ENCODE assay signal across 10 cellular contexts in genomic region chr1:112998592-112999235, GRCh38. TPM values are rescaled to one million over a fixed set of nuclear protein-coding genes. Genes with fewer than 3 reads are reported as not detected.
DNase-seq lines count a peak whose midpoint lies in the region; ATAC-seq, FAIRE-seq and TF ChIP-seq lines count a peak whose summit lies in the region.
"Had no signal": no experiment of that assay in that cellular context is flagged by ENCODE, and none has a peak within 500 bp of the region (broad histone marks: within the 10 kb centered on the region; RNA-seq: fewer than 3 reads in every experiment).

No MANE protein-coding gene starts in this region.

- H3K4me1 Mint-ChIP-seq in GM23338 = 0 out of 3 replicates have a peak, but pooled peaks cover 2% of the 10 kb centered on the region

- no peaks in the 10 kb centered on the region for H3K9me3 Mint-ChIP-seq in GM23338

- FAIRE-seq in bronchial epithelial cell (lab: Jason Lieb, UNC) = no peak

- ATAC-seq in GM21515 (IDR thresholded peaks at IDR 0.05; ENCODE audit: unreplicated experiment) = no peak
- no peak for ATAC-seq in HG02885 (IDR thresholded peaks at IDR 0.05; ENCODE audit: poor library complexity, unreplicated experiment)
- no peak for ATAC-seq in GM23338

- H3K4me1 ChIP-seq in GM23338 (ENCODE audit: insufficient read depth) = no peaks in the 10 kb centered on the region

- H3K9me2 ChIP-seq in GM23338 (ENCODE audit: insufficient read depth) = no peaks in the 10 kb centered on the region

- peak overlapping the region; percentile 22 for H3K27ac ChIP-seq in temporal lobe (ENCODE audit: low read depth, low read length)
- no peak overlapping the region for H3K27ac ChIP-seq in GM23338 (ENCODE audit: low read depth)

- H3K4me3 Mint-ChIP-seq in GM23338 = no peak overlapping the region

- H3K27me3 ChIP-seq in bronchial epithelial cell (ENCODE audit: control insufficient read depth, insufficient read depth, low read length) (no peaks in the 10 kb centered on the region), kidney epithelial cell (ENCODE audit: control insufficient read depth, insufficient read depth, low read length) (no peaks in the 10 kb centered on the region), GM23338 (ENCODE audit: insufficient read depth) (no peaks in the 10 kb centered on the region)

- no peaks in the 10 kb centered on the region for H3K36me3 ChIP-seq in bronchial epithelial cell (ENCODE audit: control insufficient read depth, insufficient read depth, low read length)
- H3K36me3 ChIP-seq in kidney epithelial cell (ENCODE audit: control insufficient read depth, insufficient read depth, low read length) = no peaks in the 10 kb centered on the region
- no peaks in the 10 kb centered on the region for H3K36me3 ChIP-seq in GM23338 (ENCODE audit: insufficient read depth)

- no peak overlapping the region for H2AFZ ChIP-seq in GM23338

- peaks cover 8% of the 10 kb centered on the region for H3K27me3 Mint-ChIP-seq in GM23338 (ENCODE audit: insufficient read depth, low read depth, poor library complexity)

- no peaks in the 10 kb centered on the region for H4K20me1 ChIP-seq in GM23338 (replicated peaks; ENCODE audit: insufficient read depth)

- H3K36me3 Mint-ChIP-seq in GM23338 (ENCODE audit: low read depth) = peaks cover 23% of the 10 kb centered on the region

- H3K79me2 ChIP-seq in GM23338 (replicated peaks; ENCODE audit: insufficient read depth) = no peaks in the 10 kb centered on the region

- peak; percentile 5 for DNase-seq in NCI-H1105 (lab: John Stamatoyannopoulos, UW)
- DNase-seq in bronchial epithelial cell (ENCODE audit: low read depth) = peak; percentile 85
- DNase-seq in kidney epithelial cell (ENCODE audit: low read depth) = peak; percentile 43
- no peak for DNase-seq in NCI-H526 (lab: John Stamatoyannopoulos, UW)
- DNase-seq in GM23338 (ENCODE audit: low spot score) = no peak
- DNase-seq: activated T-cell treated with anti-CD3 and anti-CD28 coated beads, Interleukin-2, amount 50 U/mL, for 1 hour; NCI-H1436 had no signal

- H3K27ac Mint-ChIP-seq in GM23338 = no peak overlapping the region

- H3F3A ChIP-seq in GM23338 (replicated peaks; ENCODE audit: low read depth) = 0 out of 2 replicates have a peak, but pooled peaks cover 3% of the 10 kb centered on the region

- no peak overlapping the region for H3K4me3 ChIP-seq in bronchial epithelial cell (ENCODE audit: low read depth, low read length)
- no peak overlapping the region for H3K4me3 ChIP-seq in kidney epithelial cell (ENCODE audit: low read depth, low read length)
- H3K4me3 ChIP-seq in GM23338 = no peak overlapping the region

- no peak overlapping the region for H3K4me2 ChIP-seq in GM23338

- TF ChIP-seq CTCF in bronchial epithelial cell (IDR thresholded peaks at IDR 0.05; ENCODE audit: insufficient read depth, low read length, severe bottlenecking) (no peak), kidney epithelial cell (IDR thresholded peaks at IDR 0.05; ENCODE audit: insufficient read depth, low read length, poor library complexity, severe bottlenecking) (no peak), GM23338 (conservative IDR thresholded peaks at IDR 0.05; ENCODE audit: low read depth in 2 of 2) (no peak)

TF ChIP-seq in GM23338, 12 proteins besides CTCF, POLR2A, EP300 and RAD21 (continues in another document):
- TF ChIP-seq NANOG (IDR thresholded peaks at IDR 0.05; ENCODE audit: borderline replicate concordance) = no peak
- TF ChIP-seq EZH2phosphoT487 (IDR thresholded peaks at IDR 0.05; ENCODE audit: unreplicated experiment) = no peak
- TF ChIP-seq ETS1 (IDR thresholded peaks at IDR 0.05) = no peak
- no peak for TF ChIP-seq CREB1 (CRISPR knock-in tag; IDR thresholded peaks at IDR 0.05; ENCODE audit: low read depth)
- TF ChIP-seq ZNF462 (CRISPR knock-in tag; IDR thresholded peaks at IDR 0.05) = no peak
- TF ChIP-seq STAT1 (IDR thresholded peaks at IDR 0.05; ENCODE audit: unreplicated experiment) = no peak
- no peak for TF ChIP-seq JUNB (IDR thresholded peaks at IDR 0.05; ENCODE audit: unreplicated experiment)
- TF ChIP-seq ZNF114 (CRISPR knock-in tag; IDR thresholded peaks at IDR 0.05) = no peak
- no peak for TF ChIP-seq ZNF331 (CRISPR knock-in tag; IDR thresholded peaks at IDR 0.05; ENCODE audit: low read depth)

RNA-seq across cellular contexts. Expression of gene SLC16A1, which starts 42.7 kb away (rescaled TPM):
- total RNA-seq in bronchial epithelial cell (180 and 213 TPM in 2 replicates), kidney epithelial cell (73.3 and 93.6 TPM in 2 replicates), temporal lobe (43.5 TPM)
- total RNA-seq in GM23338 (2014; rRNA removed; shearing (Covaris generic)) = 559 and 593 TPM in 2 replicates
- 218 and 231 TPM in 2 replicates for polyA plus RNA-seq in GM23338 (2016; fragmentation: Nextera tagmentation; extraction: Ambion mirVana)

Comparison
In these comparisons a context has a peak if more than half of its experiments do, and no peak if none do; other contexts are left out.
1. DNase-seq: peak in NCI-H1105 (single experiment), bronchial epithelial cell (single experiment) and kidney epithelial cell (single experiment); none in NCI-H526 (0 of 2) and GM23338 (single experiment).